Comparison of ENCODE assay signal across 1 cellular context in the genomic region with DNA sequence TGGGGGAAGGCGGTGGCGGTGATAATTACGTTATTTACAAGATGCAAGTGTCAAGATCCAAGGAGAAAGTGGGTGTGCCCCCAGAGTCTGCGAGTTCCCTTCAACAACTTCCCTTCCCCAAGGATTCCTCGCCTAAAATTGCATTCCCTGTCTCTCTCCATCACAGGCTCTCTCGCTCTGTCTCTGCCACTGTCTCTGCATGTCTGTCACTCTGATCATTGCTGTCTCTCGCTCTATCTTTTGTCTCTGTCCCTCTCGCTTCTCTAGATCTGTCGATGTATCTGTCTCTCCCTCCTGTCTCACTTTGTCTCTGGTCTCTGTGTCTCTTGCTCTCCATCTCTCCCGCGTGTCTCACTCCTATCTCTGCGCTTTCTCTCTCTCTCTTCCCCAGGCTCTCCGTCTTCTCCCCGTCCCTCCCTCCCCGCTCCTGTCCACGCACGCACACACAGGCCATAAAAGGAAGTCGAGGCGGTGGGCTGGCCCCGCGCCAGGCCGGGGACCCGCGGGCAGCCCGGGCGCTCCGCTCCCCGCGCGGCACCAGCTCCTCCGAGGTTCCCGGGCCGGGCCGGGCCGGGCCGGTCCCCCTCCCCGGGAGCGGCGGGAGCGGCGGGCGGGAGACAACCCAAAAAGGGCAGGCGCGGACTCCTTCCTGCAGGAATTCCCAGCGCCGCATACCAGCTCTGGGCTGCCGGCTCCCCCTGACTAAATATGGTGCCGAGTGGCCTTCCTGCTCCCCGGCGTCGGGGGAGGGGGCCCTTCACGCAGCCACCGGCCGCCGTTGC.
TF ChIP-seq lines count a peak whose summit lies in the region.

No MANE protein-coding gene starts in this region.

TF ChIP-seq in GM23338, 12 proteins besides CTCF, POLR2A, EP300 and RAD21 (continued from another document):
- TF ChIP-seq, protein P1, sequence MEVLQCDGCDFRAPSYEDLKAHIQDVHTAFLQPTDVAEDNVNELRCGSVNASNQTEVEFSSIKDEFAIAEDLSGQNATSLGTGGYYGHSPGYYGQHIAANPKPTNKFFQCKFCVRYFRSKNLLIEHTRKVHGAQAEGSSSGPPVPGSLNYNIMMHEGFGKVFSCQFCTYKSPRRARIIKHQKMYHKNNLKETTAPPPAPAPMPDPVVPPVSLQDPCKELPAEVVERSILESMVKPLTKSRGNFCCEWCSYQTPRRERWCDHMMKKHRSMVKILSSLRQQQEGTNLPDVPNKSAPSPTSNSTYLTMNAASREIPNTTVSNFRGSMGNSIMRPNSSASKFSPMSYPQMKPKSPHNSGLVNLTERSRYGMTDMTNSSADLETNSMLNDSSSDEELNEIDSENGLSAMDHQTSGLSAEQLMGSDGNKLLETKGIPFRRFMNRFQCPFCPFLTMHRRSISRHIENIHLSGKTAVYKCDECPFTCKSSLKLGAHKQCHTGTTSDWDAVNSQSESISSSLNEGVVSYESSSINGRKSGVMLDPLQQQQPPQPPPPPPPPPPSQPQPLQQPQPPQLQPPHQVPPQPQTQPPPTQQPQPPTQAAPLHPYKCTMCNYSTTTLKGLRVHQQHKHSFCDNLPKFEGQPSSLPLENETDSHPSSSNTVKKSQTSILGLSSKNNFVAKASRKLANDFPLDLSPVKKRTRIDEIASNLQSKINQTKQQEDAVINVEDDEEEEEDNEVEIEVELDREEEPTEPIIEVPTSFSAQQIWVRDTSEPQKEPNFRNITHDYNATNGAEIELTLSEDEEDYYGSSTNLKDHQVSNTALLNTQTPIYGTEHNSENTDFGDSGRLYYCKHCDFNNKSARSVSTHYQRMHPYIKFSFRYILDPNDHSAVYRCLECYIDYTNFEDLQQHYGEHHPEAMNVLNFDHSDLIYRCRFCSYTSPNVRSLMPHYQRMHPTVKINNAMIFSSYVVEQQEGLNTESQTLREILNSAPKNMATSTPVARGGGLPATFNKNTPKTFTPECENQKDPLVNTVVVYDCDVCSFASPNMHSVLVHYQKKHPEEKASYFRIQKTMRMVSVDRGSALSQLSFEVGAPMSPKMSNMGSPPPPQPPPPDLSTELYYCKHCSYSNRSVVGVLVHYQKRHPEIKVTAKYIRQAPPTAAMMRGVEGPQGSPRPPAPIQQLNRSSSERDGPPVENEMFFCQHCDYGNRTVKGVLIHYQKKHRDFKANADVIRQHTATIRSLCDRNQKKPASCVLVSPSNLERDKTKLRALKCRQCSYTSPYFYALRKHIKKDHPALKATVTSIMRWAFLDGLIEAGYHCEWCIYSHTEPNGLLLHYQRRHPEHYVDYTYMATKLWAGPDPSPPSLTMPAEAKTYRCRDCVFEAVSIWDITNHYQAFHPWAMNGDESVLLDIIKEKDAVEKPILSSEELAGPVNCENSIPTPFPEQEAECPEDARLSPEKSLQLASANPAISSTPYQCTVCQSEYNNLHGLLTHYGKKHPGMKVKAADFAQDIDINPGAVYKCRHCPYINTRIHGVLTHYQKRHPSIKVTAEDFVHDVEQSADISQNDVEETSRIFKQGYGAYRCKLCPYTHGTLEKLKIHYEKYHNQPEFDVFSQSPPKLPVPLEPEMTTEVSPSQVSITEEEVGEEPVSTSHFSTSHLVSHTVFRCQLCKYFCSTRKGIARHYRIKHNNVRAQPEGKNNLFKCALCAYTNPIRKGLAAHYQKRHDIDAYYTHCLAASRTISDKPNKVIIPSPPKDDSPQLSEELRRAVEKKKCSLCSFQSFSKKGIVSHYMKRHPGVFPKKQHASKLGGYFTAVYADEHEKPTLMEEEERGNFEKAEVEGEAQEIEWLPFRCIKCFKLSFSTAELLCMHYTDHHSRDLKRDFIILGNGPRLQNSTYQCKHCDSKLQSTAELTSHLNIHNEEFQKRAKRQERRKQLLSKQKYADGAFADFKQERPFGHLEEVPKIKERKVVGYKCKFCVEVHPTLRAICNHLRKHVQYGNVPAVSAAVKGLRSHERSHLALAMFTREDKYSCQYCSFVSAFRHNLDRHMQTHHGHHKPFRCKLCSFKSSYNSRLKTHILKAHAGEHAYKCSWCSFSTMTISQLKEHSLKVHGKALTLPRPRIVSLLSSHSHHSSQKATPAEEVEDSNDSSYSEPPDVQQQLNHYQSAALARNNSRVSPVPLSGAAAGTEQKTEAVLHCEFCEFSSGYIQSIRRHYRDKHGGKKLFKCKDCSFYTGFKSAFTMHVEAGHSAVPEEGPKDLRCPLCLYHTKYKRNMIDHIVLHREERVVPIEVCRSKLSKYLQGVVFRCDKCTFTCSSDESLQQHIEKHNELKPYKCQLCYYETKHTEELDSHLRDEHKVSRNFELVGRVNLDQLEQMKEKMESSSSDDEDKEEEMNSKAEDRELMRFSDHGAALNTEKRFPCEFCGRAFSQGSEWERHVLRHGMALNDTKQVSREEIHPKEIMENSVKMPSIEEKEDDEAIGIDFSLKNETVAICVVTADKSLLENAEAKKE (CRISPR knock-in tag; IDR thresholded peaks at IDR 0.05) = no peak
- no peak for TF ChIP-seq ZNF114 (CRISPR knock-in tag; IDR thresholded peaks at IDR 0.05)
- no peak for TF ChIP-seq POLR2AphosphoS5 (IDR thresholded peaks at IDR 0.05; ENCODE audit: low read depth)
- no peak for TF ChIP-seq NANOG (IDR thresholded peaks at IDR 0.05; ENCODE audit: borderline replicate concordance)
- no peak for TF ChIP-seq STAT1 (IDR thresholded peaks at IDR 0.05; ENCODE audit: unreplicated experiment)
- no peak for TF ChIP-seq ZNF331 (CRISPR knock-in tag; IDR thresholded peaks at IDR 0.05; ENCODE audit: low read depth)
- no peak for TF ChIP-seq EZH2 (IDR thresholded peaks at IDR 0.05; ENCODE audit: low read depth, unreplicated experiment)
- TF ChIP-seq, protein P2, sequence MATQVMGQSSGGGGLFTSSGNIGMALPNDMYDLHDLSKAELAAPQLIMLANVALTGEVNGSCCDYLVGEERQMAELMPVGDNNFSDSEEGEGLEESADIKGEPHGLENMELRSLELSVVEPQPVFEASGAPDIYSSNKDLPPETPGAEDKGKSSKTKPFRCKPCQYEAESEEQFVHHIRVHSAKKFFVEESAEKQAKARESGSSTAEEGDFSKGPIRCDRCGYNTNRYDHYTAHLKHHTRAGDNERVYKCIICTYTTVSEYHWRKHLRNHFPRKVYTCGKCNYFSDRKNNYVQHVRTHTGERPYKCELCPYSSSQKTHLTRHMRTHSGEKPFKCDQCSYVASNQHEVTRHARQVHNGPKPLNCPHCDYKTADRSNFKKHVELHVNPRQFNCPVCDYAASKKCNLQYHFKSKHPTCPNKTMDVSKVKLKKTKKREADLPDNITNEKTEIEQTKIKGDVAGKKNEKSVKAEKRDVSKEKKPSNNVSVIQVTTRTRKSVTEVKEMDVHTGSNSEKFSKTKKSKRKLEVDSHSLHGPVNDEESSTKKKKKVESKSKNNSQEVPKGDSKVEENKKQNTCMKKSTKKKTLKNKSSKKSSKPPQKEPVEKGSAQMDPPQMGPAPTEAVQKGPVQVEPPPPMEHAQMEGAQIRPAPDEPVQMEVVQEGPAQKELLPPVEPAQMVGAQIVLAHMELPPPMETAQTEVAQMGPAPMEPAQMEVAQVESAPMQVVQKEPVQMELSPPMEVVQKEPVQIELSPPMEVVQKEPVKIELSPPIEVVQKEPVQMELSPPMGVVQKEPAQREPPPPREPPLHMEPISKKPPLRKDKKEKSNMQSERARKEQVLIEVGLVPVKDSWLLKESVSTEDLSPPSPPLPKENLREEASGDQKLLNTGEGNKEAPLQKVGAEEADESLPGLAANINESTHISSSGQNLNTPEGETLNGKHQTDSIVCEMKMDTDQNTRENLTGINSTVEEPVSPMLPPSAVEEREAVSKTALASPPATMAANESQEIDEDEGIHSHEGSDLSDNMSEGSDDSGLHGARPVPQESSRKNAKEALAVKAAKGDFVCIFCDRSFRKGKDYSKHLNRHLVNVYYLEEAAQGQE (IDR thresholded peaks at IDR 0.05; ENCODE audit: unreplicated experiment) = no peak
- TF ChIP-seq CREB1 (CRISPR knock-in tag; IDR thresholded peaks at IDR 0.05; ENCODE audit: low read depth) = no peak
- no peak for TF ChIP-seq EZH2phosphoT487 (IDR thresholded peaks at IDR 0.05; ENCODE audit: unreplicated experiment)
